8 cellular contexts compared by ENCODE assay signal in genomic region chr2:240149943-240150784, GRCh38. TPM values are rescaled to one million over a fixed set of nuclear protein-coding genes. Genes with fewer than 3 reads are reported as not detected.
DNase-seq lines count a peak whose midpoint lies in the region; ATAC-seq, FAIRE-seq and TF ChIP-seq lines count a peak whose summit lies in the region.

No MANE protein-coding gene starts in this region.

- H3K36me3 ChIP-seq in NT2/D1 (ENCODE audit: insufficient read depth, insufficient read length, low read length) (no peaks in the 10 kb centered on the region), astrocyte (ENCODE audit: insufficient read depth, low read length) (no peaks in the 10 kb centered on the region), keratinocyte (ENCODE audit: control insufficient read depth in 2 of 2, extremely low read depth in 1 of 2, insufficient read depth in 2 of 2, low read length in 2 of 2) (no peaks in the 10 kb centered on the region)

- FAIRE-seq in astrocyte (lab: Jason Lieb, UNC), result no peak
- no peak for FAIRE-seq in keratinocyte (lab: Jason Lieb, UNC)

- peaks cover 5% of the 10 kb centered on the region for H3K9me3 Mint-ChIP-seq in astrocyte (ENCODE audit: unreplicated experiment)

- DNase-seq in AG09319 (ENCODE audit: extremely low read depth, low read depth), result no peak
- peak; percentile 85 for DNase-seq in GM13976 (ENCODE audit: low spot score)
- peak; percentile 33 for DNase-seq in NT2/D1 (ENCODE audit: low read depth, low spot score)
- no peak for DNase-seq in astrocyte (ENCODE audit: low read depth)
- DNase-seq in keratinocyte (ENCODE audit: low read depth, low spot score), result no peak
- peak; percentile 65 for DNase-seq in stimulated activated CD8-positive, alpha-beta memory T cell treated with anti-CD3 and anti-CD28 coated beads, Interleukin-4, amount 100 ng/mL, for 48 hours
- no peak for DNase-seq in cortex of kidney (lab: John Stamatoyannopoulos, UW)

- H3K9me1 ChIP-seq in keratinocyte (ENCODE audit: control insufficient read depth, extremely low read depth, insufficient read depth, low read length), result no peaks in the 10 kb centered on the region

- ATAC-seq in GM21447 (IDR thresholded peaks at IDR 0.05; ENCODE audit: unreplicated experiment), result no peak

- H3K4me3 ChIP-seq in NT2/D1 (ENCODE audit: insufficient read length, low read depth), result no peak overlapping the region
- H3K4me3 ChIP-seq in astrocyte (ENCODE audit: insufficient read depth, low read depth, low read length), result no peak overlapping the region
- H3K4me3 ChIP-seq in keratinocyte (ENCODE audit: control insufficient read depth in 2 of 3, extremely low read depth in 1 of 3, insufficient read depth in 2 of 3, low read depth in 1 of 3, low read length in 3 of 3), result no peak overlapping the region

- H2AFZ ChIP-seq in astrocyte (ENCODE audit: low read depth, low read length) (no peak overlapping the region), keratinocyte (ENCODE audit: control insufficient read depth, low read length) (no peak overlapping the region)

- no peak overlapping the region for H3K27ac Mint-ChIP-seq in astrocyte (ENCODE audit: unreplicated experiment)

- peaks cover 45% of the 10 kb centered on the region for H3K27me3 Mint-ChIP-seq in astrocyte (ENCODE audit: low read depth, unreplicated experiment)

- H3K4me1 Mint-ChIP-seq in astrocyte (ENCODE audit: low read depth, unreplicated experiment), result peaks cover 2% of the 10 kb centered on the region

- H3K79me2 ChIP-seq in astrocyte (ENCODE audit: insufficient read depth, low read length) (no peaks in the 10 kb centered on the region), keratinocyte (ENCODE audit: control insufficient read depth, insufficient read depth, low read length) (no peaks in the 10 kb centered on the region)

- in situ Hi-C loops in GM13976 (cut with MboI; ENCODE audit: low sequenced_read_pairs, unreplicated experiment), result loop anchor here (25.0 kb wide), 1 partner anchor 287 kb away; the partner anchor contains the start of gene GPC1

- H3K4me2 ChIP-seq in astrocyte (ENCODE audit: low read length) (no peak overlapping the region), keratinocyte (ENCODE audit: control insufficient read depth, extremely low read depth, insufficient read depth, low read depth, low read length) (no peak overlapping the region)

- H3K9ac ChIP-seq in NT2/D1 (ENCODE audit: insufficient read length, low read depth) (peak overlapping the region; percentile 47), astrocyte (ENCODE audit: low read length) (no peak overlapping the region), keratinocyte (ENCODE audit: control insufficient read depth, extremely low read depth, insufficient read depth, low read length) (no peak overlapping the region)

- no peak overlapping the region for H3K27ac ChIP-seq in astrocyte (ENCODE audit: low read depth, low read length)
- H3K27ac ChIP-seq in keratinocyte (ENCODE audit: control insufficient read depth, insufficient read depth, low read length), result no peak overlapping the region

- H4K20me1 ChIP-seq in astrocyte (ENCODE audit: insufficient read depth, low read length) (no peaks in the 10 kb centered on the region), keratinocyte (ENCODE audit: control insufficient read depth, extremely low read depth, insufficient read depth, low read length) (peaks cover 2% of the 10 kb centered on the region)

- dilution Hi-C loops in keratinocyte (cut with MboI; ENCODE audit: extremely low pct_ligation_motif_present, low sequenced_read_pairs), result no loop called here

- H3K9me3 ChIP-seq in NT2/D1 (ENCODE audit: insufficient read depth, low read length), result no peaks in the 10 kb centered on the region
- H3K9me3 ChIP-seq in astrocyte (ENCODE audit: insufficient read depth, low read depth, low read length), result no peaks in the 10 kb centered on the region
- no peaks in the 10 kb centered on the region for H3K9me3 ChIP-seq in keratinocyte (ENCODE audit: control insufficient read depth, low read depth, low read length)

- no peak overlapping the region for H3K4me3 Mint-ChIP-seq in astrocyte (ENCODE audit: unreplicated experiment)

- TF ChIP-seq CTCF in AG09319 (IDR thresholded peaks at IDR 0.05; ENCODE audit: low read depth, low read length) (peak; percentile 75), GM13976 (IDR thresholded peaks at IDR 0.05; ENCODE audit: borderline replicate concordance, control extremely low read depth, extremely low read depth, insufficient read depth, missing control alignments) (peak; percentile 61), astrocyte (IDR thresholded peaks at IDR 0.05; ENCODE audit: insufficient read depth, low read depth, low read length) (peak; percentile 63), keratinocyte (optimal IDR thresholded peaks at IDR 0.05 in 1 of 3, IDR thresholded peaks at IDR 0.05 in 1 of 3, conservative IDR thresholded peaks at IDR 0.05 in 1 of 3; ENCODE audit: extremely low read depth in 1 of 3, insufficient read depth in 2 of 3, low read length in 3 of 3) (peak; percentile 79 to 96 (median 84))

- H3K36me3 Mint-ChIP-seq in astrocyte (ENCODE audit: low read depth, unreplicated experiment), result no peaks in the 10 kb centered on the region

- peaks cover 4% of the 10 kb centered on the region for H3K27me3 ChIP-seq in NT2/D1 (ENCODE audit: insufficient read depth, insufficient read length)
- H3K27me3 ChIP-seq in astrocyte (ENCODE audit: insufficient read depth, low read length), result peaks cover 21% of the 10 kb centered on the region
- H3K27me3 ChIP-seq in keratinocyte (ENCODE audit: control insufficient read depth, extremely low read depth, insufficient read depth, low read length), result peaks cover 32% of the 10 kb centered on the region

- H3K4me1 ChIP-seq in NT2/D1 (ENCODE audit: insufficient read depth, insufficient read length) (peaks cover under 1% of the 10 kb centered on the region), astrocyte (ENCODE audit: insufficient read depth, low read length) (no peaks in the 10 kb centered on the region), keratinocyte (ENCODE audit: control insufficient read depth, extremely low read depth, insufficient read depth, low read length) (no peaks in the 10 kb centered on the region)

RNA-seq across cellular contexts. Expression of gene OTOS, which starts 9.7 kb away (rescaled TPM):
- total RNA-seq in astrocyte, result not detected in 2 replicates
- not detected in 3 replicates for polyA plus RNA-seq in keratinocyte
- polyA plus RNA-seq in keratinocyte (2011; ENCODE audit: low read depth), result not detected
- not detected in 2 replicates for polyA plus RNA-seq in keratinocyte (2011; cell fraction: cytosol; rRNA removed)
- polyA plus RNA-seq in keratinocyte (2011; cell fraction: nucleus; rRNA removed), result not detected in 2 replicates
- polyA plus RNA-seq in keratinocyte (2012; ENCODE audit: low replicate concordance), result not detected in 2 replicates
- not detected in 3 replicates for polyA minus RNA-seq in keratinocyte
- not detected for polyA minus RNA-seq in keratinocyte (2011; cell fraction: cytosol; rRNA and poly(A)+ RNA removed)
- not detected in 2 replicates for polyA minus RNA-seq in keratinocyte (2011; cell fraction: nucleus; rRNA and poly(A)+ RNA removed)

RNA-seq across cellular contexts. Expression of gene COPS9, which starts 14.1 kb away (rescaled TPM):
- 172 and 192 TPM in 2 replicates for total RNA-seq in astrocyte
- polyA plus RNA-seq in keratinocyte, result 238 to 399 TPM (median 385 TPM) in 3 replicates
- polyA plus RNA-seq in keratinocyte (2011; ENCODE audit: low read depth), result 58.8 TPM
- polyA plus RNA-seq in keratinocyte (2011; cell fraction: cytosol; rRNA removed), result 228 and 261 TPM in 2 replicates
- polyA plus RNA-seq in keratinocyte (2011; cell fraction: nucleus; rRNA removed), result 89.5 and 105 TPM in 2 replicates
- 280 and 395 TPM in 2 replicates for polyA plus RNA-seq in keratinocyte (2012; ENCODE audit: low replicate concordance)
- polyA minus RNA-seq in keratinocyte, result 13.2 to 36.1 TPM (median 32.4 TPM) in 3 replicates
- polyA minus RNA-seq in keratinocyte (2011; cell fraction: cytosol; rRNA and poly(A)+ RNA removed), result 88.6 TPM
- polyA minus RNA-seq in keratinocyte (2011; cell fraction: nucleus; rRNA and poly(A)+ RNA removed), result 12.0 and 14.3 TPM in 2 replicates

Comparison
In these comparisons a context has a peak if more than half of its experiments do, and no peak if none do; other contexts are left out.
1. DNase-seq: peak in GM13976 (single experiment), NT2/D1 (single experiment) and stimulated activated CD8-positive, alpha-beta memory T cell treated with anti-CD3 and anti-CD28 coated beads, Interleukin-4, amount 100 ng/mL, for 48 hours (single experiment); none in AG09319 (single experiment), astrocyte (single experiment), keratinocyte (single experiment) and cortex of kidney (single experiment).
2. Peak in every context shown above with its lines, with median percentiles within 50 percentile points of each other: CTCF ChIP-seq.